In the genomic region with DNA sequence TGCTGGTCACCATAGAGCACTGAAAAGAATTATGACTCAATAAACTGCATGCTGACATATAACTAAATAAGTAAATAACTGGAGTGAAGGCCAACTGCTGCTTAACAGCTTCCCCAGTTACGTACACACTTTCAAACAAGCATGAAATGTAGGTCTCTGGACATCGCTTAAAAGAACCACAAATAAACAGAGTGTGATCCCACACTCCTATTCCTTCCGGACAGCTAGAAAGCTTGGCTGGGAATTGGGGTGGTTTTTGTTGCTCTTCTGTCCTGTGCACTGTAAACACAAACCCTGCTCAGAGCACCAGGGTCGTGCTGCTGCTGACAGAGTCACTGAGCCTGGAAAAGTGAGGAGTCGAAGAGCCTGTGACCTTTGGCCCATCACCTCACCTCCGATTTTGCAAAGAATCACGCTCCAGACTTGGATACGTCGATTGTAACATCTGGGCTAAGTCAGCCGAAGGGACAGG, we compare ENCODE assay signal across 22 cellular contexts.
DNase-seq lines count a peak whose midpoint lies in the region; ATAC-seq and TF ChIP-seq lines count a peak whose summit lies in the region.
"Had no signal": no experiment of that assay in that cellular context is flagged by ENCODE, and none has a peak within 500 bp of the region (broad histone marks: within the 10 kb centered on the region; RNA-seq: fewer than 3 reads in every experiment).

No MANE protein-coding gene starts in this region.

- POLR2A ChIA-PET in activated CD4-positive, alpha-beta T cell treated with anti-CD3 and anti-CD28 coated beads, Interleukin-2, amount 10 ng/mL, durations not matched to agents 7 days and 5 days (lab: Charles Lee), result no interaction called here

- no peak overlapping the region for H3K4me3 Mint-ChIP-seq in mesothelial cell of epicardium
- H3K4me3 Mint-ChIP-seq in activated CD4-positive, alpha-beta T cell treated with anti-CD3 and anti-CD28 coated beads, Interleukin-2, amount 10 ng/mL, durations not matched to agents 7 days and 5 days, result no peak overlapping the region
- H3K4me3 Mint-ChIP-seq: activated CD4-positive, alpha-beta T cell treated with anti-CD3 and anti-CD28 coated beads for 36 hours; dendritic cell treated with granulocyte-macrophage colony-stimulating factor and Interleukin-4, amounts not matched to agents 40 ng/mL and 50 ng/mL, for 4 days had no signal

- peaks cover 18% of the 10 kb centered on the region for H3K4me1 Mint-ChIP-seq in mesothelial cell of epicardium
- H3K4me1 Mint-ChIP-seq in activated CD4-positive, alpha-beta T cell treated with anti-CD3 and anti-CD28 coated beads, Interleukin-2, amount 10 ng/mL, durations not matched to agents 7 days and 5 days, result no peaks in the 10 kb centered on the region
- H3K4me1 Mint-ChIP-seq: activated CD4-positive, alpha-beta T cell treated with anti-CD3 and anti-CD28 coated beads for 36 hours had no signal

- H3K36me3 Mint-ChIP-seq in mesothelial cell of epicardium, result peaks cover 2% of the 10 kb centered on the region
- no peaks in the 10 kb centered on the region for H3K36me3 Mint-ChIP-seq in activated CD4-positive, alpha-beta T cell treated with anti-CD3 and anti-CD28 coated beads, Interleukin-2, amount 10 ng/mL, durations not matched to agents 7 days and 5 days (ENCODE audit: low read depth)

- no peaks in the 10 kb centered on the region for H3K27me3 ChIP-seq in right atrium auricular region
- H3K27me3 ChIP-seq: ovary, SJSA1, vagina had no signal

- peaks cover 8% of the 10 kb centered on the region for H3K27me3 Mint-ChIP-seq in mesothelial cell of epicardium (ENCODE audit: low read depth)
- H3K27me3 Mint-ChIP-seq in activated CD4-positive, alpha-beta T cell treated with anti-CD3 and anti-CD28 coated beads, Interleukin-2, amount 10 ng/mL, durations not matched to agents 7 days and 5 days, result no peaks in the 10 kb centered on the region
- H3K27me3 Mint-ChIP-seq: activated CD4-positive, alpha-beta T cell treated with anti-CD3 and anti-CD28 coated beads for 36 hours; dendritic cell treated with granulocyte-macrophage colony-stimulating factor and Interleukin-4, amounts not matched to agents 40 ng/mL and 50 ng/mL, for 4 days had no signal

- no peaks in the 10 kb centered on the region for H3K9me3 ChIP-seq in right atrium auricular region
- H3K9me3 ChIP-seq: ovary, SJSA1, vagina had no signal

- intact Hi-C loops in left ventricle myocardium superior (cut with micrococcal nuclease), result no loop called here

- no peak for TF ChIP-seq CTCF in right atrium auricular region (IDR thresholded peaks at IDR 0.05)
- TF ChIP-seq CTCF in cardiac fibroblast (IDR thresholded peaks at IDR 0.05; ENCODE audit: low read depth, low read length), result no peak
- TF ChIP-seq CTCF in mesothelial cell of epicardium (IDR thresholded peaks at IDR 0.05; ENCODE audit: unreplicated experiment), result no peak

- H3K27ac Mint-ChIP-seq in mesothelial cell of epicardium, result peak overlapping the region; percentile 9
- no peak overlapping the region for H3K27ac Mint-ChIP-seq in activated CD4-positive, alpha-beta T cell treated with anti-CD3 and anti-CD28 coated beads, Interleukin-2, amount 10 ng/mL, durations not matched to agents 7 days and 5 days
- H3K27ac Mint-ChIP-seq: activated CD4-positive, alpha-beta T cell treated with anti-CD3 and anti-CD28 coated beads for 36 hours; dendritic cell treated with granulocyte-macrophage colony-stimulating factor and Interleukin-4, amounts not matched to agents 40 ng/mL and 50 ng/mL, for 4 days had no signal

- no peak for DNase-seq in left ventricle myocardium superior
- DNase-seq in right atrium auricular region (ENCODE audit: low spot score), result no peak
- peak; percentile 46 to 47 for DNase-seq in cardiac fibroblast (ENCODE audit: low read depth in 2 of 2)
- DNase-seq in mesothelial cell of epicardium (ENCODE audit: low spot score in 2 of 2, unreplicated experiment in 2 of 2), result no peak
- no peak for DNase-seq in activated CD4-positive, alpha-beta T cell treated with anti-CD3 and anti-CD28 coated beads, Interleukin-2, amount 10 ng/mL, durations not matched to agents 7 days and 5 days
- no peak for DNase-seq in amniotic stem cell (lab: John Stamatoyannopoulos, UW)
- DNase-seq: activated CD4-positive, alpha-beta T cell treated with anti-CD3 and anti-CD28 coated beads for 36 hours; activated CD8-positive, alpha-beta memory T cell treated with anti-CD3 and anti-CD28 coated beads, Interleukin-2, amount 50 U/mL, for 4 hours; COR-L47; erythroblast; H7; kidney; NCI-H1417 treated with DMSO at 0.1 percent for 48 hours; NCI-H2171 treated with DMSO at 0.1 percent for 48 hours; ovary; T-helper 9 cell had no signal

- no peaks in the 10 kb centered on the region for H3K36me3 ChIP-seq in right atrium auricular region
- H3K36me3 ChIP-seq: ovary, SJSA1, vagina had no signal

- peak; percentile 41 for ATAC-seq in left ventricle myocardium superior
- no peak for ATAC-seq in GM21723 (IDR thresholded peaks at IDR 0.05; ENCODE audit: unreplicated experiment)
- no peak for ATAC-seq in GM21619 (IDR thresholded peaks at IDR 0.05; ENCODE audit: unreplicated experiment)
- ATAC-seq: activated CD4-positive, alpha-beta T cell treated with anti-CD3 and anti-CD28 coated beads for 36 hours; GM12878 had no signal

- peaks cover 3% of the 10 kb centered on the region for H3K9me3 Mint-ChIP-seq in mesothelial cell of epicardium
- no peaks in the 10 kb centered on the region for H3K9me3 Mint-ChIP-seq in activated CD4-positive, alpha-beta T cell treated with anti-CD3 and anti-CD28 coated beads, Interleukin-2, amount 10 ng/mL, durations not matched to agents 7 days and 5 days
- H3K9me3 Mint-ChIP-seq: dendritic cell treated with granulocyte-macrophage colony-stimulating factor and Interleukin-4, amounts not matched to agents 40 ng/mL and 50 ng/mL, for 4 days had no signal

- CTCF ChIA-PET in activated CD4-positive, alpha-beta T cell treated with anti-CD3 and anti-CD28 coated beads, Interleukin-2, amount 10 ng/mL, durations not matched to agents 7 days and 5 days (lab: Charles Lee), result interaction anchor here (0.7 to 1.0 kb wide), 2 partner anchors 16 to 777 kb away, joined by 3 read pairs; no protein-coding TSS in a partner anchor

- H3K27ac ChIP-seq in right atrium auricular region, result peak overlapping the region in 1 of 2 donors; percentile 36
- H3K27ac ChIP-seq: ovary, SJSA1, vagina had no signal

- H3K4me1 ChIP-seq in right atrium auricular region, result peaks cover 0 to 24% of the 10 kb centered on the region in 2 donors
- H3K4me1 ChIP-seq: SJSA1, vagina had no signal

- H3K4me3 ChIP-seq in right atrium auricular region, result no peak overlapping the region
- H3K4me3 ChIP-seq in cardiac fibroblast (replicated peaks in 1 of 2; ENCODE audit: low read depth in 2 of 2, low read length in 2 of 2), result no peak overlapping the region
- H3K4me3 ChIP-seq: GM12878, ovary, SJSA1, vagina had no signal

Comparison
In these comparisons a context has a peak if more than half of its experiments do, and no peak if none do; other contexts are left out.
1. DNase-seq: peak in cardiac fibroblast (2 of 2); none in left ventricle myocardium superior (single experiment), right atrium auricular region (single experiment), mesothelial cell of epicardium (0 of 2), activated CD4-positive, alpha-beta T cell treated with anti-CD3 and anti-CD28 coated beads, Interleukin-2, amount 10 ng/mL, durations not matched to agents 7 days and 5 days (single experiment) and amniotic stem cell (single experiment).